In the genomic region with DNA sequence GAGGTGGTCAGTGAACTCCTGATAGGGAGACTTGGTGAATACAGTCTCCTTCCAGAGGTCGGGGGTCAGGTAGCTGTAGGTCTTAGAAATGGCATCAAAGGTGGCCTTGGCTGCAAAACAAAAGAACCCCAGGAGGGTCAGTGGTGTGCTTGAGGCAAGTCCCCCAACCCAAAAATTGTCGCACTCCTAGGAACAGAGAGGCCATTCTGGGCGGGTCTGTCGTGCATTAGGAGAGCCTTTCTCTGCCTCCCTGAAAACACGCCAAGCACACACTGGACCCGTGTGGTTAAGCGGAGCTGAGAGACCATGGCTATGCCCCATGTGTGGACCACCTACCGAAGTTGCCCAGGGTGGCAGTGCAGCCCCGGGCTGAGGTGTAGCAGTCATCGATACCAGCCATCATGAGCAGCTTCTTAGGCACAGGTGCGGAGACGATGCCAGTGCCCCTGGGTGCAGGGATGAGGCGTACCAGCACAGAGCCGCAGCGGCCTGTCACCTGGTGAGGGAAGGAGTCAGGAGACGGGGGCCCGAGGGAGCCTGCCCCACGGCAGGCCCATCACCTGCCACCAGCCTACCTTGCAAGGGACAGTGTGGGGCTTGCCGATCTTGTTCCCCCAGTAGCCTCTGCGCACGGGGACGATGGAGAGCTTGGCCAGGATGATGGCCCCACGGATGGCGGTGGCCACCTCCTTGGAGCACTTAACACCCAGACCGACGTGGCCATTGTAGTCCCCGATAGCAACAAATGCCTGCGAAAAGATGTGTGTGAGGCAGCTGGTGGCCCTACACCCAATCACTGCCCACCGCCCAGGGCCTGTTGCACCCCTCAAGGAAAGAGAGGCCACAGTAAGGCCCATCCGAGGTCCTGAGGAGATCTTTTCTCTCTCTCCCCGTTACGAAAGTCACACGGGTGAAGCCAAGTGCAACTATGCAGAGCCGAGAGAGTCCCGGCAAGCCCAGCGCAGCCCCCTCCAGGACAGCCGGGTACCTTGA, we compare ENCODE assay signal across 6 cellular contexts. TPM values are rescaled to one million over a fixed set of nuclear protein-coding genes. Genes with fewer than 3 reads are reported as not detected.
DNase-seq lines count a peak whose midpoint lies in the region; ATAC-seq and TF ChIP-seq lines count a peak whose summit lies in the region.
"Not testable (repeated sequence)": the region's sequence is repeated elsewhere in the genome, so short reads cannot be mapped to it uniquely, and the experiment has no call there.

No MANE protein-coding gene starts in this region.

- not testable (repeated sequence) for H3K9me3 ChIP-seq in PC-9 (ENCODE audit: insufficient read depth, low read depth); stomach

- H4K20me1 ChIP-seq in PC-9 (ENCODE audit: insufficient read depth), result peaks cover 37% of the 10 kb centered on the region

- H3K79me2 ChIP-seq in PC-9 (ENCODE audit: low read depth), result peaks cover 69% of the 10 kb centered on the region

- CTCF ChIA-PET in PC-9 (lab: Charles Lee), result not testable (repeated sequence)

- peak overlapping the region; percentile 95 for H3K4me3 ChIP-seq in GM12875 (ENCODE audit: low read depth, low read length)
- peak overlapping the region; percentile 83 for H3K4me3 ChIP-seq in PC-9
- peak overlapping the region in 3 of 4 donors; percentile 75 to 83 (median 83) for H3K4me3 ChIP-seq in stomach

- H2AFZ ChIP-seq in PC-9, result not testable (repeated sequence)

- not testable (repeated sequence) for H3K9me3 Mint-ChIP-seq in effector memory CD8-positive, alpha-beta T cell; mesothelial cell of epicardium

- 71 to 79% (median 76%) methylated on average over 24 to 34 of the region's 37 CpGs for WGBS in stomach, 5 donors

- not testable (repeated sequence) for TF ChIP-seq EP300 in stomach (IDR thresholded peaks at IDR 0.05)

- not testable (repeated sequence) for BruUV-seq in PC-9 (replicated peaks; lab: Mats Ljungman, UMichigan)

- not testable (repeated sequence) for ATAC-seq in effector memory CD8-positive, alpha-beta T cell (replicated peaks)

- peak overlapping the region; percentile 92 to 95 for H3K4me3 Mint-ChIP-seq in effector memory CD8-positive, alpha-beta T cell
- H3K4me3 Mint-ChIP-seq in mesothelial cell of epicardium, result peak overlapping the region; percentile 93

- not testable (repeated sequence) for TF ChIP-seq POLR2A in stomach (IDR thresholded peaks at IDR 0.05)

- H3F3A ChIP-seq in PC-9 (ENCODE audit: insufficient read depth, low read depth), result peaks cover 47% of the 10 kb centered on the region

- H3K27me3 ChIP-seq in PC-9 (ENCODE audit: insufficient read depth, low read depth); stomach: not testable (repeated sequence)

- H3K27ac Mint-ChIP-seq in effector memory CD8-positive, alpha-beta T cell, result peak overlapping the region; percentile 98 to 99
- H3K27ac Mint-ChIP-seq in mesothelial cell of epicardium, result peak overlapping the region; percentile 88

- H3K36me3 ChIP-seq in PC-9 (ENCODE audit: low read depth) (peaks cover 22% of the 10 kb centered on the region), stomach (peaks cover 23 to 31% (median 26%) of the 10 kb centered on the region in 4 donors)

- not testable (repeated sequence) for TF ChIP-seq CTCF in GM12875 (IDR thresholded peaks at IDR 0.05; ENCODE audit: borderline replicate concordance, insufficient read depth, low read depth, low read length); PC-9 (conservative IDR thresholded peaks at IDR 0.05); mesothelial cell of epicardium (IDR thresholded peaks at IDR 0.05; ENCODE audit: unreplicated experiment); stomach (IDR thresholded peaks at IDR 0.05)

- H3K36me3 Mint-ChIP-seq in effector memory CD8-positive, alpha-beta T cell (ENCODE audit: insufficient read depth), result peaks cover 64% of the 10 kb centered on the region
- not testable (repeated sequence) for H3K36me3 Mint-ChIP-seq in mesothelial cell of epicardium

- H3K27ac ChIP-seq in PC-9, result peak overlapping the region; percentile 94
- H3K27ac ChIP-seq in stomach, result peak overlapping the region in 3 of 5 donors; percentile 94 to 98 (median 97)

- not testable (repeated sequence) for H3K9me2 ChIP-seq in PC-9 (ENCODE audit: insufficient read depth)

- H3K4me2 ChIP-seq in PC-9, result peak overlapping the region; percentile 92

- H3K27me3 Mint-ChIP-seq in effector memory CD8-positive, alpha-beta T cell; mesothelial cell of epicardium (ENCODE audit: low read depth): not testable (repeated sequence)

- intact Hi-C loops in PC-9 (cut with micrococcal nuclease; ENCODE audit: unreplicated experiment), result loop anchor here (5.0 kb wide), 1 partner anchor 190 kb away; the partner anchor contains the start of genes EME2, MRPS34 and NME3
- intact Hi-C loops in stomach (cut with DNase I; ENCODE audit: low total_unique reads), result not testable (repeated sequence)

- H3K4me1 ChIP-seq in PC-9 (replicated peaks; ENCODE audit: insufficient read depth), result peaks cover 16% of the 10 kb centered on the region
- H3K4me1 ChIP-seq in stomach, result peaks cover 50 to 69% (median 56%) of the 10 kb centered on the region in 4 donors

- not testable (repeated sequence) for DNase-seq in PC-9; effector memory CD8-positive, alpha-beta T cell; mesothelial cell of epicardium (ENCODE audit: low spot score in 2 of 2, unreplicated experiment in 2 of 2); stomach
- peak; percentile 45 to 49 for DNase-seq in activated T-cell treated with anti-CD3 and anti-CD28 coated beads, Interleukin-2, amount 50 U/mL, for 48 hours

- POLR2A ChIA-PET in PC-9 (lab: Charles Lee; ENCODE audit: unreplicated experiment), result not testable (repeated sequence)

- peaks cover 43 to 53% of the 10 kb centered on the region in 2 donors for H3K4me1 Mint-ChIP-seq in effector memory CD8-positive, alpha-beta T cell (ENCODE audit: low read depth in 2 of 2)
- H3K4me1 Mint-ChIP-seq in mesothelial cell of epicardium, result peaks cover 34% of the 10 kb centered on the region

RNA-seq across cellular contexts. Expression of gene RPS2, which starts 2.2 kb away (rescaled TPM):
- total RNA-seq in PC-9 (2021) (3,808 and 4,468 TPM in 2 replicates), mesothelial cell of epicardium (2,265 to 2,496 TPM (median 2,379 TPM) in 3 replicates), stomach (1,000 to 10,000 TPM in 4 of 5 donors, 100 to 1,000 TPM in 1; 997 to 2,615 (median 1,653) TPM)
- 1,000 to 10,000 TPM; 2,720 to 4,842 (median 2,788) TPM for polyA plus RNA-seq in stomach

RNA-seq across cellular contexts. Expression of gene NDUFB10, which starts 3.1 kb away (rescaled TPM):
- total RNA-seq in PC-9 (2021), result 181 and 190 TPM in 2 replicates
- 92.9 to 103 TPM (median 95.0 TPM) in 3 replicates for total RNA-seq in mesothelial cell of epicardium
- total RNA-seq in stomach, result 100 to 1,000 TPM in 1 of 5 donors, 10 to 100 TPM in 4; 28.6 to 119 (median 57.5) TPM
- polyA plus RNA-seq in stomach, result 100 to 1,000 TPM; 242 to 285 (median 253) TPM

RNA-seq across cellular contexts. Expression of gene RNF151, which starts 4.2 kb away (rescaled TPM):
- total RNA-seq in PC-9 (2021) (not detected in 2 replicates), mesothelial cell of epicardium (not detected in 3 replicates), stomach (not detected)
- polyA plus RNA-seq in stomach, result not detected

RNA-seq across cellular contexts. Expression of gene RPL3L, which starts 8.0 kb away (rescaled TPM):
- 0.44 TPM in 1 of 2 replicates, not detected in the other for total RNA-seq in PC-9 (2021)
- total RNA-seq in mesothelial cell of epicardium, result 0.40 to 0.45 TPM in 2 of 3 replicates, not detected in the other
- not detected for total RNA-seq in stomach
- polyA plus RNA-seq in stomach, result under 1 TPM in 2 of 3 donors, not detected in 1; 0.05 to 0.19 TPM

RNA-seq across cellular contexts. Expression of gene TBL3, which starts 9.4 kb away (rescaled TPM):
- 51.3 and 66.4 TPM in 2 replicates for total RNA-seq in PC-9 (2021)
- total RNA-seq in mesothelial cell of epicardium, result 35.5 to 40.6 TPM (median 37.2 TPM) in 3 replicates
- total RNA-seq in stomach, result 100 to 1,000 TPM in 1 of 5 donors, 10 to 100 TPM in 3, 1 to 10 TPM in 1; 9.4 to 174 (median 26.3) TPM
- 10 to 100 TPM; 32.7 to 52.7 (median 48.9) TPM for polyA plus RNA-seq in stomach
